1 cellular context compared by ENCODE assay signal in genomic region chr6:30325873-30326445, GRCh38.
TF ChIP-seq lines count a peak whose summit lies in the region.

No MANE protein-coding gene starts in this region.

TF ChIP-seq in K562, 482 proteins besides CTCF, POLR2A, EP300 and RAD21 (continued from another document and continues in another):
- TF ChIP-seq, protein P1, sequence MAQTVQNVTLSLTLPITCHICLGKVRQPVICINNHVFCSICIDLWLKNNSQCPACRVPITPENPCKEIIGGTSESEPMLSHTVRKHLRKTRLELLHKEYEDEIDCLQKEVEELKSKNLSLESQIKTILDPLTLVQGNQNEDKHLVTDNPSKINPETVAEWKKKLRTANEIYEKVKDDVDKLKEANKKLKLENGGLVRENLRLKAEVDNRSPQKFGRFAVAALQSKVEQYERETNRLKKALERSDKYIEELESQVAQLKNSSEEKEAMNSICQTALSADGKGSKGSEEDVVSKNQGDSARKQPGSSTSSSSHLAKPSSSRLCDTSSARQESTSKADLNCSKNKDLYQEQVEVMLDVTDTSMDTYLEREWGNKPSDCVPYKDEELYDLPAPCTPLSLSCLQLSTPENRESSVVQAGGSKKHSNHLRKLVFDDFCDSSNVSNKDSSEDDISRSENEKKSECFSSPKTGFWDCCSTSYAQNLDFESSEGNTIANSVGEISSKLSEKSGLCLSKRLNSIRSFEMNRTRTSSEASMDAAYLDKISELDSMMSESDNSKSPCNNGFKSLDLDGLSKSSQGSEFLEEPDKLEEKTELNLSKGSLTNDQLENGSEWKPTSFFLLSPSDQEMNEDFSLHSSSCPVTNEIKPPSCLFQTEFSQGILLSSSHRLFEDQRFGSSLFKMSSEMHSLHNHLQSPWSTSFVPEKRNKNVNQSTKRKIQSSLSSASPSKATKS (CRISPR knock-in tag; IDR thresholded peaks at IDR 0.05), result no peak
- peak; percentile 73; the same call in 1 of the 2 replicates for TF ChIP-seq ZNF511 (CRISPR knock-in tag; IDR thresholded peaks at IDR 0.05)
- TF ChIP-seq PCBP1 (IDR thresholded peaks at IDR 0.05; ENCODE audit: low read depth, low read length, poor library complexity, severe bottlenecking), result no peak
- no peak for TF ChIP-seq ZNF263 (CRISPR knock-in tag; IDR thresholded peaks at IDR 0.05; ENCODE audit: borderline replicate concordance)
- 0 out of 4 replicates have a peak, but pooled peaks of 1 of the 2 experiments have one; percentile 56 for TF ChIP-seq BCLAF1 (IDR thresholded peaks at IDR 0.05; ENCODE audit: borderline replicate concordance in 1 of 2, control insufficient read depth in 1 of 2, low read depth in 2 of 2, low read length in 1 of 2)
- TF ChIP-seq CC2D1A (IDR thresholded peaks at IDR 0.05), result 0 out of 2 replicates have a peak, but pooled peaks have one; percentile 34
- 0 out of 2 replicates have a peak, but pooled peaks have one; percentile 69 for TF ChIP-seq TCF7 (IDR thresholded peaks at IDR 0.05; ENCODE audit: borderline replicate concordance)
- no peak for TF ChIP-seq PHF20 (IDR thresholded peaks at IDR 0.05; ENCODE audit: partially characterized antibody)
- no peak for TF ChIP-seq CTBP1 (IDR thresholded peaks at IDR 0.05; ENCODE audit: borderline replicate concordance)
- TF ChIP-seq, protein P2, sequence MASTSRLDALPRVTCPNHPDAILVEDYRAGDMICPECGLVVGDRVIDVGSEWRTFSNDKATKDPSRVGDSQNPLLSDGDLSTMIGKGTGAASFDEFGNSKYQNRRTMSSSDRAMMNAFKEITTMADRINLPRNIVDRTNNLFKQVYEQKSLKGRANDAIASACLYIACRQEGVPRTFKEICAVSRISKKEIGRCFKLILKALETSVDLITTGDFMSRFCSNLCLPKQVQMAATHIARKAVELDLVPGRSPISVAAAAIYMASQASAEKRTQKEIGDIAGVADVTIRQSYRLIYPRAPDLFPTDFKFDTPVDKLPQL (IDR thresholded peaks at IDR 0.05; ENCODE audit: extremely low read depth, insufficient read length), result no peak
- TF ChIP-seq ILF3 (IDR thresholded peaks at IDR 0.05; ENCODE audit: borderline replicate concordance), result no peak
- TF ChIP-seq FOXP1 (CRISPR knock-in tag; IDR thresholded peaks at IDR 0.05), result peak; percentile 71; the same call in 1 of the 2 replicates
- TF ChIP-seq, protein P3, sequence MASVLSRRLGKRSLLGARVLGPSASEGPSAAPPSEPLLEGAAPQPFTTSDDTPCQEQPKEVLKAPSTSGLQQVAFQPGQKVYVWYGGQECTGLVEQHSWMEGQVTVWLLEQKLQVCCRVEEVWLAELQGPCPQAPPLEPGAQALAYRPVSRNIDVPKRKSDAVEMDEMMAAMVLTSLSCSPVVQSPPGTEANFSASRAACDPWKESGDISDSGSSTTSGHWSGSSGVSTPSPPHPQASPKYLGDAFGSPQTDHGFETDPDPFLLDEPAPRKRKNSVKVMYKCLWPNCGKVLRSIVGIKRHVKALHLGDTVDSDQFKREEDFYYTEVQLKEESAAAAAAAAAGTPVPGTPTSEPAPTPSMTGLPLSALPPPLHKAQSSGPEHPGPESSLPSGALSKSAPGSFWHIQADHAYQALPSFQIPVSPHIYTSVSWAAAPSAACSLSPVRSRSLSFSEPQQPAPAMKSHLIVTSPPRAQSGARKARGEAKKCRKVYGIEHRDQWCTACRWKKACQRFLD (CRISPR knock-in tag; IDR thresholded peaks at IDR 0.05), result peak; percentile 75; the same call in 1 of the 2 replicates
- peak; percentile 65; the same call in 1 of the 2 replicates for TF ChIP-seq SMAD3 (CRISPR knock-in tag; conservative IDR thresholded peaks at IDR 0.05)
- TF ChIP-seq, protein P4, sequence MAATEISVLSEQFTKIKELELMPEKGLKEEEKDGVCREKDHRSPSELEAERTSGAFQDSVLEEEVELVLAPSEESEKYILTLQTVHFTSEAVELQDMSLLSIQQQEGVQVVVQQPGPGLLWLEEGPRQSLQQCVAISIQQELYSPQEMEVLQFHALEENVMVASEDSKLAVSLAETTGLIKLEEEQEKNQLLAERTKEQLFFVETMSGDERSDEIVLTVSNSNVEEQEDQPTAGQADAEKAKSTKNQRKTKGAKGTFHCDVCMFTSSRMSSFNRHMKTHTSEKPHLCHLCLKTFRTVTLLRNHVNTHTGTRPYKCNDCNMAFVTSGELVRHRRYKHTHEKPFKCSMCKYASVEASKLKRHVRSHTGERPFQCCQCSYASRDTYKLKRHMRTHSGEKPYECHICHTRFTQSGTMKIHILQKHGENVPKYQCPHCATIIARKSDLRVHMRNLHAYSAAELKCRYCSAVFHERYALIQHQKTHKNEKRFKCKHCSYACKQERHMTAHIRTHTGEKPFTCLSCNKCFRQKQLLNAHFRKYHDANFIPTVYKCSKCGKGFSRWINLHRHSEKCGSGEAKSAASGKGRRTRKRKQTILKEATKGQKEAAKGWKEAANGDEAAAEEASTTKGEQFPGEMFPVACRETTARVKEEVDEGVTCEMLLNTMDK (IDR thresholded peaks at IDR 0.05; ENCODE audit: borderline replicate concordance, insufficient read depth, low read depth, low read length, poor library complexity, severe bottlenecking), result no peak
- TF ChIP-seq POLR2AphosphoS5 (IDR thresholded peaks at IDR 0.05; ENCODE audit: control insufficient read depth, insufficient read depth, low read depth, low read length), result 0 out of 2 replicates have a peak, but pooled peaks have one; percentile 33
- TF ChIP-seq MTF1 (CRISPR knock-in tag; IDR thresholded peaks at IDR 0.05; ENCODE audit: borderline replicate concordance), result no peak
- TF ChIP-seq ETV1 (tag; conservative IDR thresholded peaks at IDR 0.05; ENCODE audit: low read depth), result peak; percentile 29; the same call in 1 of the 2 replicates
- TF ChIP-seq SMARCE1 (IDR thresholded peaks at IDR 0.05), result peak; percentile 69; the same call in 1 of the 2 replicates
- TF ChIP-seq, protein P5, sequence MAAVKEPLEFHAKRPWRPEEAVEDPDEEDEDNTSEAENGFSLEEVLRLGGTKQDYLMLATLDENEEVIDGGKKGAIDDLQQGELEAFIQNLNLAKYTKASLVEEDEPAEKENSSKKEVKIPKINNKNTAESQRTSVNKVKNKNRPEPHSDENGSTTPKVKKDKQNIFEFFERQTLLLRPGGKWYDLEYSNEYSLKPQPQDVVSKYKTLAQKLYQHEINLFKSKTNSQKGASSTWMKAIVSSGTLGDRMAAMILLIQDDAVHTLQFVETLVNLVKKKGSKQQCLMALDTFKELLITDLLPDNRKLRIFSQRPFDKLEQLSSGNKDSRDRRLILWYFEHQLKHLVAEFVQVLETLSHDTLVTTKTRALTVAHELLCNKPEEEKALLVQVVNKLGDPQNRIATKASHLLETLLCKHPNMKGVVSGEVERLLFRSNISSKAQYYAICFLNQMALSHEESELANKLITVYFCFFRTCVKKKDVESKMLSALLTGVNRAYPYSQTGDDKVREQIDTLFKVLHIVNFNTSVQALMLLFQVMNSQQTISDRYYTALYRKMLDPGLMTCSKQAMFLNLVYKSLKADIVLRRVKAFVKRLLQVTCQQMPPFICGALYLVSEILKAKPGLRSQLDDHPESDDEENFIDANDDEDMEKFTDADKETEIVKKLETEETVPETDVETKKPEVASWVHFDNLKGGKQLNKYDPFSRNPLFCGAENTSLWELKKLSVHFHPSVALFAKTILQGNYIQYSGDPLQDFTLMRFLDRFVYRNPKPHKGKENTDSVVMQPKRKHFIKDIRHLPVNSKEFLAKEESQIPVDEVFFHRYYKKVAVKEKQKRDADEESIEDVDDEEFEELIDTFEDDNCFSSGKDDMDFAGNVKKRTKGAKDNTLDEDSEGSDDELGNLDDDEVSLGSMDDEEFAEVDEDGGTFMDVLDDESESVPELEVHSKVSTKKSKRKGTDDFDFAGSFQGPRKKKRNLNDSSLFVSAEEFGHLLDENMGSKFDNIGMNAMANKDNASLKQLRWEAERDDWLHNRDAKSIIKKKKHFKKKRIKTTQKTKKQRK (IDR thresholded peaks at IDR 0.05; ENCODE audit: borderline replicate concordance, low read depth, low read length), result no peak
- TF ChIP-seq L3MBTL2 (IDR thresholded peaks at IDR 0.05), result peak; percentile 97
- no peak for TF ChIP-seq XRCC5 (IDR thresholded peaks at IDR 0.05; ENCODE audit: low read depth, low read length)
- peak; percentile 74 for TF ChIP-seq USF1 (CRISPR knock-in tag; IDR thresholded peaks at IDR 0.05)
- no peak for TF ChIP-seq MYNN (IDR thresholded peaks at IDR 0.05)
- no peak for TF ChIP-seq MYNN (CRISPR knock-in tag; IDR thresholded peaks at IDR 0.05)
- TF ChIP-seq, protein P6, sequence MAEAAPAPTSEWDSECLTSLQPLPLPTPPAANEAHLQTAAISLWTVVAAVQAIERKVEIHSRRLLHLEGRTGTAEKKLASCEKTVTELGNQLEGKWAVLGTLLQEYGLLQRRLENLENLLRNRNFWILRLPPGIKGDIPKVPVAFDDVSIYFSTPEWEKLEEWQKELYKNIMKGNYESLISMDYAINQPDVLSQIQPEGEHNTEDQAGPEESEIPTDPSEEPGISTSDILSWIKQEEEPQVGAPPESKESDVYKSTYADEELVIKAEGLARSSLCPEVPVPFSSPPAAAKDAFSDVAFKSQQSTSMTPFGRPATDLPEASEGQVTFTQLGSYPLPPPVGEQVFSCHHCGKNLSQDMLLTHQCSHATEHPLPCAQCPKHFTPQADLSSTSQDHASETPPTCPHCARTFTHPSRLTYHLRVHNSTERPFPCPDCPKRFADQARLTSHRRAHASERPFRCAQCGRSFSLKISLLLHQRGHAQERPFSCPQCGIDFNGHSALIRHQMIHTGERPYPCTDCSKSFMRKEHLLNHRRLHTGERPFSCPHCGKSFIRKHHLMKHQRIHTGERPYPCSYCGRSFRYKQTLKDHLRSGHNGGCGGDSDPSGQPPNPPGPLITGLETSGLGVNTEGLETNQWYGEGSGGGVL (CRISPR knock-in tag; IDR thresholded peaks at IDR 0.05), result no peak
- no peak for TF ChIP-seq ZNF133 (CRISPR knock-in tag; IDR thresholded peaks at IDR 0.05)
- TF ChIP-seq, protein P7, sequence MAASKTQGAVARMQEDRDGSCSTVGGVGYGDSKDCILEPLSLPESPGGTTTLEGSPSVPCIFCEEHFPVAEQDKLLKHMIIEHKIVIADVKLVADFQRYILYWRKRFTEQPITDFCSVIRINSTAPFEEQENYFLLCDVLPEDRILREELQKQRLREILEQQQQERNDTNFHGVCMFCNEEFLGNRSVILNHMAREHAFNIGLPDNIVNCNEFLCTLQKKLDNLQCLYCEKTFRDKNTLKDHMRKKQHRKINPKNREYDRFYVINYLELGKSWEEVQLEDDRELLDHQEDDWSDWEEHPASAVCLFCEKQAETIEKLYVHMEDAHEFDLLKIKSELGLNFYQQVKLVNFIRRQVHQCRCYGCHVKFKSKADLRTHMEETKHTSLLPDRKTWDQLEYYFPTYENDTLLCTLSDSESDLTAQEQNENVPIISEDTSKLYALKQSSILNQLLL (CRISPR knock-in tag; IDR thresholded peaks at IDR 0.05; ENCODE audit: borderline replicate concordance), result no peak
- peak; percentile 48; the same call in 1 of the 2 replicates for TF ChIP-seq SMARCA4 (IDR thresholded peaks at IDR 0.05)
- TF ChIP-seq EP400 (IDR thresholded peaks at IDR 0.05), result no peak; the same call in 1 of the 2 replicates
- TF ChIP-seq PREB (CRISPR knock-in tag; IDR thresholded peaks at IDR 0.05), result no peak
- TF ChIP-seq RHOXF2B (CRISPR knock-in tag; conservative IDR thresholded peaks at IDR 0.05), result no peak
- TF ChIP-seq SP2 (IDR thresholded peaks at IDR 0.05; ENCODE audit: extremely low read depth, low read depth, low read length, poor library complexity, severe bottlenecking), result no peak
- TF ChIP-seq HNRNPLL (IDR thresholded peaks at IDR 0.05; ENCODE audit: low read depth, low read length, poor library complexity, severe bottlenecking), result no peak
- no peak for TF ChIP-seq ARID3A (IDR thresholded peaks at IDR 0.05; ENCODE audit: borderline replicate concordance, low read depth, low read length)
- TF ChIP-seq ZNF699 (CRISPR knock-in tag; IDR thresholded peaks at IDR 0.05; ENCODE audit: insufficient replicate concordance), result no peak
- peak; percentile 41 to 44 for TF ChIP-seq TRIM24 (IDR thresholded peaks at IDR 0.05)
